8 cellular contexts compared by ENCODE assay signal in the genomic region with DNA sequence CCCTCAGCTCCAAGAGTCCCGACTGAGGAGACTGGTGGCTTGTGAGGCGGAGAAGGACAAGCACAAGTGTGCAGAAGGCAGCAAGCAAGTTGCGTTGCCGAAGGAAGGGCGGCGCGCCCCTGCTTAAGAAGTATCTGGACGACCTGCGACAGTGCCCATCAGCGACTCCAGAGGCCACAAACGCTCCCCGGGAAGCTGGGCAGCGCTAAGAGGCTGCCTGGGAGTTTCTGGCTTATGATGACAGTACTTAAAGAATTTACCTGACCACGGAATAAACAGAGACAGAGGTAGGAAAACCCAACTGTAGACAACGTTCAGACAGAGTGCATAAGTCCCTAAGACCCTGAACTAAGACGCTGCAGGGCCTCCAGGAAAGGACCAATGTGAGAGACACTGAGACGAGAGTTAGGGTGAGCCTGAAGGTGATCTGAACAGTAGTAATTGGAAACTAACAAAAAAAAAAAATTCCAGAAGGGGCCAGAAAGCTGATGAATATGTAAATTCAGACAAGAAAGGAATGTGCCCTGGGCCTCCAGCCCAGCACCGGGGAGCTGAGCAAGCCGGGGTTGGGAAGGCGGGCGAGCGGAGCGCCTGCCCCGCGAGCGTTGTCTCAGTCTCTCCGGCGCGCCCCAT. TPM values are rescaled to one million over a fixed set of nuclear protein-coding genes. Genes with fewer than 3 reads are reported as not detected.
DNase-seq lines count a peak whose midpoint lies in the region; ATAC-seq and TF ChIP-seq lines count a peak whose summit lies in the region.

No MANE protein-coding gene starts in this region.

- H3K27ac Mint-ChIP-seq in MCF 10A (ENCODE audit: low read depth, unreplicated experiment) = peak overlapping the region; percentile 52

- CTCF ChIA-PET in A673 (lab: Charles Lee) = no interaction called here
- CTCF ChIA-PET in MCF 10A (lab: Yijun Ruan, JAX) = interaction anchor here (0.5 to 7.5 kb wide), 47 partner anchors 7 to 581 kb away, joined by 3 to 104 read pairs (median 5); a partner anchor contains a TSS

- H3K27me3 ChIP-seq in A673 (replicated peaks; ENCODE audit: insufficient read depth, low read depth, low read length, poor library complexity) = no peaks in the 10 kb centered on the region
- H3K27me3 ChIP-seq in MM.1S (replicated peaks; ENCODE audit: insufficient read depth, low read length) = no peaks in the 10 kb centered on the region
- H3K27me3 ChIP-seq in lower lobe of right lung (ENCODE audit: low read depth) = peaks cover 6% of the 10 kb centered on the region

- TF ChIP-seq CTCF in A673 (conservative IDR thresholded peaks at IDR 0.05; ENCODE audit: low read depth, low read length) (no peak), MM.1S (IDR thresholded peaks at IDR 0.05; ENCODE audit: low read length) (no peak), MCF 10A (IDR thresholded peaks at IDR 0.05; ENCODE audit: unreplicated experiment) (no peak), lower lobe of right lung (IDR thresholded peaks at IDR 0.05) (no peak)

- peak overlapping the region; percentile 82 for H3K4me3 Mint-ChIP-seq in MCF 10A (ENCODE audit: unreplicated experiment)

- peak overlapping the region; percentile 91 for H3K4me2 ChIP-seq in MM.1S (ENCODE audit: low read depth, low read length)

- POLR2A ChIA-PET in A673 (lab: Charles Lee; ENCODE audit: low non-redundant PET) = interaction anchor here (0.7 kb wide), 1 partner anchor 142 kb away, joined by 3 read pairs; no protein-coding TSS in a partner anchor
- POLR2A ChIA-PET in MCF 10A (lab: Yijun Ruan, JAX) = interaction anchor here (0.7 to 7.5 kb wide), 30 partner anchors 12 to 405 kb away, joined by 3 to 163 read pairs (median 8); a partner anchor contains a TSS

- H3K79me2 ChIP-seq in MM.1S (ENCODE audit: low read length) = peaks cover 53% of the 10 kb centered on the region

- H3K36me3 ChIP-seq in A673 (ENCODE audit: insufficient read depth, low read length, poor library complexity, severe bottlenecking) = no peaks in the 10 kb centered on the region
- H3K36me3 ChIP-seq in MM.1S (replicated peaks; ENCODE audit: insufficient read depth, low read length) = no peaks in the 10 kb centered on the region
- no peaks in the 10 kb centered on the region for H3K36me3 ChIP-seq in lower lobe of right lung
- no peaks in the 10 kb centered on the region for H3K36me3 ChIP-seq in urinary bladder (ENCODE audit: insufficient read depth)

- H3K4me1 ChIP-seq in A673 (ENCODE audit: insufficient read depth, low read length, poor library complexity, severe bottlenecking) (peaks cover 16% of the 10 kb centered on the region), MM.1S (ENCODE audit: low read length) (peaks cover 23% of the 10 kb centered on the region), lower lobe of right lung (peaks cover 26% of the 10 kb centered on the region), urinary bladder (ENCODE audit: insufficient read depth) (peaks cover 1% of the 10 kb centered on the region)

- WGBS in urinary bladder = 21% methylated on average over 29 of the region's 29 CpGs

- ATAC-seq in GM18873 (IDR thresholded peaks at IDR 0.05; ENCODE audit: low FRiP score, unreplicated experiment) (peak; percentile 4), lower lobe of right lung (peak in 1 of 2 donors; percentile 0), left lobe of liver (no peak)

- no peaks in the 10 kb centered on the region for H3K9me3 Mint-ChIP-seq in MCF 10A (ENCODE audit: unreplicated experiment)

- peaks cover 18% of the 10 kb centered on the region for H3F3A ChIP-seq in MM.1S (ENCODE audit: insufficient read depth, low read length)

- H3K9me3 ChIP-seq in A673 (ENCODE audit: low read depth, low read length, poor library complexity, severe bottlenecking) = no peaks in the 10 kb centered on the region
- H3K9me3 ChIP-seq in MM.1S (replicated peaks; ENCODE audit: insufficient read depth, low read length) = no peaks in the 10 kb centered on the region
- no peaks in the 10 kb centered on the region for H3K9me3 ChIP-seq in lower lobe of right lung

- peaks cover 6% of the 10 kb centered on the region for H3K36me3 Mint-ChIP-seq in MCF 10A (ENCODE audit: insufficient read depth, unreplicated experiment)

- intact Hi-C loops in A673 (cut with micrococcal nuclease; ENCODE audit: unreplicated experiment) (no loop called here), MCF 10A (cut with micrococcal nuclease) (loop anchor here (1.0 kb wide), 2 partner anchors 84 to 159 kb away; no protein-coding TSS in a partner anchor), lower lobe of right lung (cut with DNase I) (no loop called here)

- H3K9me2 ChIP-seq in MM.1S (replicated peaks; ENCODE audit: insufficient read depth, low read length) = no peaks in the 10 kb centered on the region

- DNase-seq in A673 (ENCODE audit: low spot score) = peak; percentile 64
- DNase-seq in MM.1S = no peak
- DNase-seq in MCF 10A (ENCODE audit: unreplicated experiment) = no peak
- DNase-seq in lower lobe of right lung = peak; percentile 56
- DNase-seq in left lobe of liver (ENCODE audit: low spot score) = no peak
- no peak for DNase-seq in NCI-H2029 (lab: John Stamatoyannopoulos, UW)

- H3K4me3 ChIP-seq in A673 (ENCODE audit: low read depth, low read length, poor library complexity, severe bottlenecking) (peak overlapping the region; percentile 82), MM.1S (ENCODE audit: low read length) (peak overlapping the region; percentile 92), lower lobe of right lung (peak overlapping the region; percentile 72), urinary bladder (ENCODE audit: low read depth, low read length) (peak overlapping the region; percentile 64)

- H3K9ac ChIP-seq in MM.1S (ENCODE audit: low read length) = peak overlapping the region; percentile 98

- H3K27ac ChIP-seq in A673 (ENCODE audit: low read depth, low read length, poor library complexity, severe bottlenecking) = peak overlapping the region; percentile 76
- peak overlapping the region; percentile 92; the same call in 1 of the 2 replicates for H3K27ac ChIP-seq in MM.1S (ENCODE audit: low read length)
- H3K27ac ChIP-seq in lower lobe of right lung = peak overlapping the region; percentile 90
- H3K27ac ChIP-seq in urinary bladder (ENCODE audit: low read depth) = no peak overlapping the region

- H3K27me3 Mint-ChIP-seq in MCF 10A (ENCODE audit: insufficient read depth, unreplicated experiment) = no peaks in the 10 kb centered on the region

- no TSS peak for BruUV-seq in A673 (replicated peaks; lab: Mats Ljungman, UMichigan)
- no TSS peak for BruUV-seq in MCF 10A (replicated peaks; lab: Mats Ljungman, UMichigan)

- peaks cover 8% of the 10 kb centered on the region; the same call in 1 of the 2 replicates for H4K20me1 ChIP-seq in MM.1S (ENCODE audit: insufficient read depth, low read length)

- H3K4me1 Mint-ChIP-seq in MCF 10A (ENCODE audit: insufficient read depth, unreplicated experiment) = peaks cover 49% of the 10 kb centered on the region

- peak overlapping the region; percentile 19; the same call in 1 of the 2 replicates for H2AFZ ChIP-seq in MM.1S (ENCODE audit: low read length)

RNA-seq across cellular contexts. Expression of a gene that starts 1.0 kb away (rescaled TPM):
- total RNA-seq in A673 (2021) (17.1 and 21.4 TPM in 2 replicates), MCF 10A (2022) (33.8 and 35.7 TPM in 2 replicates), lower lobe of right lung (24.9 TPM), urinary bladder (4.9 TPM), left lobe of liver (0.58 TPM)
- polyA plus RNA-seq in urinary bladder = 1.9 TPM

Comparison
In these comparisons a context has a peak if more than half of its experiments do, and no peak if none do; other contexts are left out.
1. DNase-seq: peak in A673 (single experiment) and lower lobe of right lung (single experiment); none in MM.1S (single experiment), MCF 10A (single experiment), left lobe of liver (single experiment) and NCI-H2029 (single experiment).
2. Peak in every context shown above with its lines, with median percentiles within 50 percentile points of each other: H3K4me3 ChIP-seq.